In the genomic region with DNA sequence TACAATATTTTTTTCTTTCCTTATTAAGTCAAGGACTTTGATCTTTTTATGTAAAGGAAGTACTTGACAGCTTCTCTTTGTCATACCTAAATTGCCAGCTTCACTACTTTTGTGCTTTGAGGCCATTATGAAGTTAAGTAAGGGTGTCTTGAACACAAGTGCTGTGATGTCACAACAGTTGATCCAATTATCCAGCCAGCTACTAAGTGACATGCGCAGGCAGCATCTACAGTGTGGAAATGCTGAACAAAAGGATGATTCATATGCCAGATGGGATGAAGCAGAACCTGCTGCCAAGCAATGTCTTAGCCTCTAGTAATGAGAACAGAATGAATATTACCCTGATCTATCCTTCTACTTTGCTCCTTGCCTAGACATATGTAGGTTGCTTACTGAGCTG, we compare ENCODE assay signal across 13 cellular contexts.
DNase-seq lines count a peak whose midpoint lies in the region; ATAC-seq, FAIRE-seq and TF ChIP-seq lines count a peak whose summit lies in the region.
"Had no signal": no experiment of that assay in that cellular context is flagged by ENCODE, and none has a peak within 500 bp of the region (broad histone marks: within the 10 kb centered on the region; RNA-seq: fewer than 3 reads in every experiment).

No MANE protein-coding gene starts in this region.

- no peaks in the 10 kb centered on the region for H3K79me2 ChIP-seq in fibroblast of lung (ENCODE audit: control insufficient read depth, insufficient read depth, low read length)
- no peaks in the 10 kb centered on the region for H3K79me2 ChIP-seq in MM.1S (ENCODE audit: low read length)

- H3K4me2 ChIP-seq in fibroblast of lung (ENCODE audit: extremely low read depth, insufficient read depth, low read length): no peak overlapping the region
- H3K4me2 ChIP-seq in MM.1S (ENCODE audit: low read depth, low read length): no peak overlapping the region

- TF ChIP-seq CTCF in RWPE2 (IDR thresholded peaks at IDR 0.05; ENCODE audit: poor library complexity, severe bottlenecking) (no peak), fibroblast of lung (conservative IDR thresholded peaks at IDR 0.05 in 1 of 2, IDR thresholded peaks at IDR 0.05 in 1 of 2; ENCODE audit: low read depth in 1 of 2, low read length in 2 of 2) (no peak), MM.1S (IDR thresholded peaks at IDR 0.05; ENCODE audit: low read length) (no peak)

- FAIRE-seq in H54 (lab: Jason Lieb, UNC): peak; percentile 87

- H3K9me2 ChIP-seq in MM.1S (replicated peaks; ENCODE audit: insufficient read depth, low read length): no peaks in the 10 kb centered on the region

- H4K20me1 ChIP-seq in fibroblast of lung (ENCODE audit: control insufficient read depth, extremely low read depth, insufficient read depth, low read length) (no peaks in the 10 kb centered on the region), MM.1S (ENCODE audit: insufficient read depth, low read length) (no peaks in the 10 kb centered on the region)

- H3K4me1 ChIP-seq in RWPE2 (ENCODE audit: insufficient read depth, poor library complexity, severe bottlenecking) (no peaks in the 10 kb centered on the region), fibroblast of lung (ENCODE audit: control insufficient read depth, extremely low read depth, insufficient read depth, low read length) (no peaks in the 10 kb centered on the region), MM.1S (ENCODE audit: low read length) (no peaks in the 10 kb centered on the region)

- no peaks in the 10 kb centered on the region for H3K9me3 ChIP-seq in RWPE2 (ENCODE audit: severe bottlenecking)
- no peaks in the 10 kb centered on the region for H3K9me3 ChIP-seq in fibroblast of lung (ENCODE audit: control insufficient read depth, insufficient read depth, low read depth, low read length)
- H3K9me3 ChIP-seq in MM.1S (replicated peaks; ENCODE audit: insufficient read depth, low read length): no peaks in the 10 kb centered on the region

- DNase-seq in H54 (ENCODE audit: insufficient read length, low spot score) (no peak), RWPE2 (ENCODE audit: low spot score) (no peak), fibroblast of lung (ENCODE audit: low read depth in 2 of 2) (peak; percentile 75 to 90), posterior cingulate gyrus (peak in 7 of 10 donors; percentile 38 to 87 (median 59)), MM.1S (no peak)
- DNase-seq in activated naive CD4-positive, alpha-beta T cell treated with anti-CD3 and anti-CD28 coated beads, Interleukin-2, amount 50 U/mL, for 16 hours: no peak
- DNase-seq in activated CD8-positive, alpha-beta memory T cell treated with anti-CD3 and anti-CD28 coated beads for 24 hours: no peak
- DNase-seq: activated T-cell treated with anti-CD3 and anti-CD28 coated beads, Interleukin-2, amount 50 U/mL, for 1 hour; effector CD4-positive, alpha-beta T cell; NCI-H187 treated with DMSO at 0.1 percent for 48 hours; stimulated activated naive CD8-positive, alpha-beta T cell treated with anti-CD3 and anti-CD28 coated beads, Interleukin-15, amount 100 ng/mL, for 72 hours; T-helper 1 cell had no signal

- no peak overlapping the region for H3K9ac ChIP-seq in fibroblast of lung (ENCODE audit: insufficient read depth, low read length)
- no peak overlapping the region for H3K9ac ChIP-seq in MM.1S (ENCODE audit: low read length)

- H3K27me3 ChIP-seq in RWPE2 (ENCODE audit: insufficient read depth, poor library complexity, severe bottlenecking) (no peaks in the 10 kb centered on the region), fibroblast of lung (ENCODE audit: control insufficient read depth, insufficient read depth, low read length) (no peaks in the 10 kb centered on the region), MM.1S (replicated peaks; ENCODE audit: insufficient read depth, low read length) (no peaks in the 10 kb centered on the region)

- H2AFZ ChIP-seq in fibroblast of lung (ENCODE audit: low read length): no peak overlapping the region
- H2AFZ ChIP-seq in MM.1S (ENCODE audit: low read length): no peak overlapping the region

- H3K36me3 ChIP-seq in RWPE2 (ENCODE audit: low read depth) (no peaks in the 10 kb centered on the region), fibroblast of lung (ENCODE audit: control insufficient read depth, insufficient read depth, low read length) (no peaks in the 10 kb centered on the region), MM.1S (replicated peaks; ENCODE audit: insufficient read depth, low read length) (no peaks in the 10 kb centered on the region)

- H3K4me3 ChIP-seq in RWPE2 (ENCODE audit: severe bottlenecking) (no peak overlapping the region), fibroblast of lung (replicated peaks in 1 of 4; ENCODE audit: control extremely low read depth in 1 of 4, insufficient read depth in 1 of 4, low read depth in 3 of 4, low read length in 4 of 4) (no peak overlapping the region), MM.1S (ENCODE audit: low read length) (no peak overlapping the region)
- H3K4me3 ChIP-seq: lung had no signal

- ATAC-seq in RWPE2 (ENCODE audit: low read depth): peak; percentile 75
- ATAC-seq: stimulated activated naive CD8-positive, alpha-beta T cell treated with anti-CD3 and anti-CD28 coated beads, Interleukin-15, amount 100 ng/mL, for 72 hours had no signal

- intact Hi-C loops in posterior cingulate gyrus (cut with DNase I): no loop called here

- no peak for TF ChIP-seq POLR2A in H54 (IDR thresholded peaks at IDR 0.05; ENCODE audit: low read depth, low read length)

- H3K27ac ChIP-seq in RWPE2 (ENCODE audit: poor library complexity, severe bottlenecking): no peak overlapping the region
- H3K27ac ChIP-seq in fibroblast of lung (ENCODE audit: insufficient read depth, low read length): no peak overlapping the region
- H3K27ac ChIP-seq in MM.1S (ENCODE audit: low read length): no peak overlapping the region

- H3F3A ChIP-seq in MM.1S (ENCODE audit: insufficient read depth, low read length): no peaks in the 10 kb centered on the region

Comparison
In these comparisons a context has a peak if more than half of its experiments do, and no peak if none do; other contexts are left out.
1. DNase-seq: peak in fibroblast of lung (2 of 2) and posterior cingulate gyrus (7 of 10); none in H54 (single experiment), RWPE2 (single experiment), activated naive CD4-positive, alpha-beta T cell treated with anti-CD3 and anti-CD28 coated beads, Interleukin-2, amount 50 U/mL, for 16 hours (single experiment), MM.1S (single experiment) and activated CD8-positive, alpha-beta memory T cell treated with anti-CD3 and anti-CD28 coated beads for 24 hours (single experiment).